Comparison of ENCODE assay signal across 17 cellular contexts in genomic region chr1:2271134-2271785, GRCh38. TPM values are rescaled to one million over a fixed set of nuclear protein-coding genes. Genes with fewer than 3 reads are reported as not detected.
DNase-seq lines count a peak whose midpoint lies in the region; ATAC-seq, FAIRE-seq and TF ChIP-seq lines count a peak whose summit lies in the region.
"Had no signal": no experiment of that assay in that cellular context is flagged by ENCODE, and none has a peak within 500 bp of the region (broad histone marks: within the 10 kb centered on the region; RNA-seq: fewer than 3 reads in every experiment).

No MANE protein-coding gene starts in this region.

- CTCF ChIA-PET in HepG2 (lab: Yijun Ruan, JAX; ENCODE audit: low intra/inter-chr PET ratio, low total read pairs) = no interaction called here

- peak overlapping the region; percentile 47; the same call in 1 of the 2 replicates for H3K9ac ChIP-seq in HepG2 (ENCODE audit: insufficient read depth, low read depth, low read length)

- FAIRE-seq in HepG2 (lab: Jason Lieb, UNC) (no peak), RCC 7860 (lab: Jason Lieb, UNC) (no peak)
- FAIRE-seq: astrocyte had no signal

- H3K9me3 Mint-ChIP-seq in brain = no peaks in the 10 kb centered on the region
- H3K9me3 Mint-ChIP-seq: activated CD4-positive, alpha-beta memory T cell treated with anti-CD3 and anti-CD28 coated beads for 36 hours; activated T-helper 1 cell treated with anti-CD3 and anti-CD28 coated beads, Interleukin-12 subunit alpha, Interleukin-12 subunit beta, Interleukin-2, Interleukin-4 antibody, amounts not matched to agents 30 ng/mL and 10 ng/mL and 1 ng/mL, durations not matched to agents 14 hours and 24 hours and 36 hours had no signal

- peak overlapping the region; percentile 80 for H3K4me2 ChIP-seq in HepG2 (ENCODE audit: low read depth, low read length)

- peaks cover 4% of the 10 kb centered on the region for H3K36me3 Mint-ChIP-seq in brain

- peak; percentile 64 for DNase-seq in ELF-1 (ENCODE audit: low read depth, low spot score)
- DNase-seq in HepG2 (ENCODE audit: low spot score) = no peak
- no peak for DNase-seq in gastrocnemius medialis
- no peak for DNase-seq in NCI-H446 (lab: John Stamatoyannopoulos, UW)
- no peak for DNase-seq in amygdala (lab: John Stamatoyannopoulos, UW)
- DNase-seq in RCC 7860 (ENCODE audit: low spot score) = no peak
- DNase-seq: activated CD4-positive, alpha-beta memory T cell treated with anti-CD3 and anti-CD28 coated beads for 36 hours; effector CD4-positive, alpha-beta T cell; foreskin keratinocyte; MG63; NCI-H2107 had no signal

- H3K4me3 ChIP-seq in HepG2 (replicated peaks in 1 of 3; ENCODE audit: insufficient read depth in 1 of 3, low read depth in 2 of 3, low read length in 3 of 3) = peak overlapping the region in 1 of 3 experiments; percentile 53; a peak in 2 of 6 replicates
- H3K4me3 ChIP-seq in gastrocnemius medialis = no peak overlapping the region
- H3K4me3 ChIP-seq: MG63, SJCRH30, skin epidermis had no signal

- H3K36me3 ChIP-seq in HepG2 (replicated peaks in 1 of 2; ENCODE audit: control insufficient read depth in 1 of 2, insufficient read depth in 2 of 2, low read length in 2 of 2) (peaks cover 0 to 2% of the 10 kb centered on the region in 2 experiments; a peak in 2 of 5 replicates), gastrocnemius medialis (no peaks in the 10 kb centered on the region)
- H3K36me3 ChIP-seq: MG63, SJCRH30 had no signal

- no TSS peak for BruUV-seq in HepG2 (replicated peaks; lab: Mats Ljungman, UMichigan)

- no peaks in the 10 kb centered on the region for H3K9me3 ChIP-seq in HepG2 (ENCODE audit: low read length)
- H3K9me3 ChIP-seq in gastrocnemius medialis = no peaks in the 10 kb centered on the region
- H3K9me3 ChIP-seq: MG63, SJCRH30 had no signal

- TF ChIP-seq CTCF in brain (conservative IDR thresholded peaks at IDR 0.05) (no peak), HepG2 (CRISPR knock-in tag; IDR thresholded peaks at IDR 0.05) (no peak), gastrocnemius medialis (IDR thresholded peaks at IDR 0.05 in 4 of 5, conservative IDR thresholded peaks at IDR 0.05 in 1 of 5) (no peak)

- H2AFZ ChIP-seq in HepG2 (ENCODE audit: low read length) = no peak overlapping the region

- H3K27me3 ChIP-seq in HepG2 (ENCODE audit: control insufficient read depth in 1 of 2, insufficient read depth in 2 of 2, low read length in 2 of 2) (no peaks in the 10 kb centered on the region), gastrocnemius medialis (no peaks in the 10 kb centered on the region)
- H3K27me3 ChIP-seq: foreskin keratinocyte, MG63, SJCRH30 had no signal

- peak overlapping the region in 1 of 5 experiments; percentile 51 for H3K4me3 Mint-ChIP-seq in brain
- H3K4me3 Mint-ChIP-seq: activated CD4-positive, alpha-beta memory T cell treated with anti-CD3 and anti-CD28 coated beads for 36 hours; activated T-helper 1 cell treated with anti-CD3 and anti-CD28 coated beads, Interleukin-12 subunit alpha, Interleukin-12 subunit beta, Interleukin-2, Interleukin-4 antibody, amounts not matched to agents 30 ng/mL and 10 ng/mL and 1 ng/mL, durations not matched to agents 14 hours and 24 hours and 36 hours had no signal

- POLR2A ChIA-PET in HepG2 (lab: Yijun Ruan, JAX) = no interaction called here

- H3K79me2 ChIP-seq in HepG2 (ENCODE audit: insufficient read depth, low read length) = peaks cover 90% of the 10 kb centered on the region

- peak overlapping the region in 4 of 5 experiments; percentile 38 to 60 (median 44) for H3K27ac Mint-ChIP-seq in brain
- H3K27ac Mint-ChIP-seq: activated CD4-positive, alpha-beta memory T cell treated with anti-CD3 and anti-CD28 coated beads for 36 hours; activated T-helper 1 cell treated with anti-CD3 and anti-CD28 coated beads, Interleukin-12 subunit alpha, Interleukin-12 subunit beta, Interleukin-2, Interleukin-4 antibody, amounts not matched to agents 30 ng/mL and 10 ng/mL and 1 ng/mL, durations not matched to agents 14 hours and 24 hours and 36 hours had no signal

- in situ Hi-C loops in HepG2 (cut with HindIII; ENCODE audit: extremely low pct_ligation_motif_present, low pct_unique_long_range_greater_than_20kb) = no loop called here
- in situ Hi-C loops in gastrocnemius medialis (cut with MboI; ENCODE audit: low sequenced_read_pairs in 4 of 4) = no loop called here

- H3K4me1 ChIP-seq in HepG2 (ENCODE audit: insufficient read depth, low read length) (peaks cover 60% of the 10 kb centered on the region), gastrocnemius medialis (peaks cover 72 to 78% of the 10 kb centered on the region in 2 donors)
- H3K4me1 ChIP-seq: foreskin keratinocyte had no signal

- intact Hi-C loops in HepG2 (cut with micrococcal nuclease; ENCODE audit: unreplicated experiment) (no loop called here), gastrocnemius medialis (cut with DNase I; ENCODE audit: low total_unique reads) (no loop called here)

- peaks cover 85% of the 10 kb centered on the region for H3K4me1 Mint-ChIP-seq in brain

- no peak for TF ChIP-seq POLR2A in HepG2 (IDR thresholded peaks at IDR 0.05; ENCODE audit: insufficient read depth in 1 of 2, low read depth in 2 of 2, low read length in 2 of 2)
- no peak for TF ChIP-seq POLR2A in gastrocnemius medialis (IDR thresholded peaks at IDR 0.05)

- 0% methylated on average over 2 of the region's 27 CpGs for WGBS in HepG2 (ENCODE audit: low lambda C conversion rate)

- TF ChIP-seq EP300 in HepG2 (IDR thresholded peaks at IDR 0.05; ENCODE audit: low read depth in 2 of 2, low read length in 2 of 2) (no peak), HepG2 (CRISPR knock-in tag; IDR thresholded peaks at IDR 0.05; ENCODE audit: borderline replicate concordance) (no peak)

- no peak for TF ChIP-seq RAD21 in HepG2 (CRISPR knock-in tag; IDR thresholded peaks at IDR 0.05)

- H3K27me3 Mint-ChIP-seq in brain = no peaks in the 10 kb centered on the region
- H3K27me3 Mint-ChIP-seq: activated CD4-positive, alpha-beta memory T cell treated with anti-CD3 and anti-CD28 coated beads for 36 hours had no signal

- peaks cover 76% of the 10 kb centered on the region for H4K20me1 ChIP-seq in HepG2 (ENCODE audit: insufficient read depth, low read length)

- ATAC-seq in HepG2 (peak; percentile 22), gastrocnemius medialis (no peak), HG02623 (IDR thresholded peaks at IDR 0.05; ENCODE audit: unreplicated experiment) (no peak)
- ATAC-seq: foreskin keratinocyte had no signal

- H3K27ac ChIP-seq in HepG2 (ENCODE audit: extremely low read length, insufficient read depth, low read length) = peak overlapping the region; percentile 59
- peak overlapping the region; percentile 8 to 40 (median 34) for H3K27ac ChIP-seq in gastrocnemius medialis
- H3K27ac ChIP-seq: foreskin keratinocyte, SJCRH30 had no signal

TF ChIP-seq in HepG2, 621 proteins besides CTCF, POLR2A, EP300 and RAD21 (continues in another document):
- TF ChIP-seq ZNF878 (CRISPR knock-in tag; IDR thresholded peaks at IDR 0.05) (no peak), THRA (CRISPR knock-in tag; IDR thresholded peaks at IDR 0.05; ENCODE audit: borderline replicate concordance) (peak; percentile 66; the same call in 1 of the 2 replicates), ZFY (CRISPR knock-in tag; IDR thresholded peaks at IDR 0.05) (peak; percentile 13; the same call in 1 of the 2 replicates), ZFP41 (CRISPR knock-in tag; IDR thresholded peaks at IDR 0.05; ENCODE audit: borderline replicate concordance) (no peak), NFIC (IDR thresholded peaks at IDR 0.05; ENCODE audit: low read length) (no peak)

RNA-seq across cellular contexts. Expression of gene SKI, which starts 43.1 kb away (rescaled TPM):
- polyA plus RNA-seq in brain (ENCODE audit: insufficient read depth, low read depth, low replicate concordance) = 48.5 TPM
- total RNA-seq in HepG2 (2016; rRNA removed; fragmentation: Illumina TruSeq; extraction: Trizol) = 6.9 and 9.6 TPM in 2 replicates
- total RNA-seq in HepG2 (2016; cell fraction: cytosol; rRNA removed; fragmentation: Illumina TruSeq; extraction: Trizol; ENCODE audit: low read depth) = 3.4 and 6.3 TPM in 2 replicates
- 7.7 and 7.9 TPM in 2 replicates for total RNA-seq in HepG2 (2016; cell fraction: insoluble cytoplasmic fraction; rRNA removed; fragmentation: Illumina TruSeq; extraction: Trizol)
- total RNA-seq in HepG2 (2016; cell fraction: membrane; rRNA removed; fragmentation: Illumina TruSeq; extraction: Trizol) = 4.6 and 5.7 TPM in 2 replicates
- total RNA-seq in HepG2 (2016; cell fraction: nucleus; rRNA removed; fragmentation: Illumina TruSeq; extraction: Trizol) = 10.6 and 12.2 TPM in 2 replicates
- 4.7 and 5.9 TPM in 2 replicates for polyA plus RNA-seq in HepG2 (2011; rRNA removed)
- polyA plus RNA-seq in HepG2 (2011; cell fraction: cytosol; rRNA removed) = 3.8 and 4.2 TPM in 2 replicates
- 20.3 and 21.2 TPM in 2 replicates for polyA plus RNA-seq in HepG2 (2011; cell fraction: nucleus; rRNA removed)
- polyA plus RNA-seq in HepG2 (2012) = 10.1 and 12.3 TPM in 2 replicates
- 0.60 and 0.83 TPM in 2 replicates for polyA plus RNA-seq in HepG2 (2016; cell fraction: cytosol; fragmentation: Illumina TruSeq; extraction: Trizol; ENCODE audit: low read depth)
- polyA plus RNA-seq in HepG2 (2016; cell fraction: insoluble cytoplasmic fraction; fragmentation: Illumina TruSeq; extraction: Trizol; ENCODE audit: low read depth) = 16.7 and 23.3 TPM in 2 replicates
- polyA plus RNA-seq in HepG2 (2016; cell fraction: membrane; fragmentation: Illumina TruSeq; extraction: Trizol; ENCODE audit: low read depth) = 3.7 and 4.4 TPM in 2 replicates
- 33.8 and 34.3 TPM in 2 replicates for polyA plus RNA-seq in HepG2 (2016; cell fraction: nucleus; fragmentation: Illumina TruSeq; extraction: Trizol; ENCODE audit: insufficient read depth, low read depth)
- 4.4 and 14.7 TPM in 2 replicates for polyA minus RNA-seq in HepG2 (2011; rRNA and poly(A)+ RNA removed; ENCODE audit: low replicate concordance)
- polyA minus RNA-seq in HepG2 (2011; cell fraction: cytosol; rRNA and poly(A)+ RNA removed) = 16.7 and 22.2 TPM in 2 replicates
- polyA minus RNA-seq in HepG2 (2011; cell fraction: nucleus; rRNA and poly(A)+ RNA removed) = 10.9 and 12.1 TPM in 2 replicates
- total RNA-seq in gastrocnemius medialis = 10 to 100 TPM in 3 of 4 donors, 1 to 10 TPM in 1; 7.8 to 32.2 (median 22.4) TPM
